Comparison of ENCODE assay signal across 36 cellular contexts in genomic region chr11:24489477-24489876, GRCh38. TPM values are rescaled to one million over a fixed set of nuclear protein-coding genes. Genes with fewer than 3 reads are reported as not detected.
"Had no signal": no experiment of that assay in that cellular context is flagged by ENCODE, and none has a peak within 500 bp of the region (broad histone marks: within the 10 kb centered on the region; RNA-seq: fewer than 3 reads in every experiment).

No MANE protein-coding gene starts in this region.

- H3K27ac ChIP-seq: KMS-11 had no signal

- DNase-seq: Karpas-422, Kasumi-1, MG63, MM.1S, MV-4-11, NCI-H1048, NCI-H1092, NCI-H1092 treated with DMSO at 0.1 percent for 48 hours, NCI-H1105, NCI-H1105 treated with DMSO at 0.1 percent for 48 hours, NCI-H1417, NCI-H1417 treated with DMSO at 0.1 percent for 48 hours, NCI-H1436, NCI-H1436 treated with DMSO at 0.1 percent for 48 hours, NCI-H146, NCI-H1694, NCI-H1694 treated with DMSO at 0.1 percent for 48 hours, NCI-H187, NCI-H187 treated with DMSO at 0.1 percent for 48 hours, NCI-H1930, NCI-H2029, NCI-H2081, NCI-H2081 treated with DMSO at 0.1 percent for 48 hours, NCI-H2107, NCI-H2171, NCI-H2171 treated with DMSO at 0.1 percent for 48 hours, NCI-H2227 treated with DMSO at 0.1 percent for 48 hours, NCI-H226, NCI-H345, NCI-H446, NCI-H446 treated with DMSO at 0.1 percent for 48 hours, NCI-H510A, NCI-H510A treated with DMSO at 0.1 percent for 48 hours had no signal

- H3K9me3 ChIP-seq: MG63 had no signal

- H3K4me2 ChIP-seq: KMS-11 had no signal

- H3K9ac ChIP-seq: KMS-11 had no signal

- H3K4me3 ChIP-seq: MG63 had no signal

- H3K27me3 ChIP-seq: MG63 had no signal

- H3K36me3 ChIP-seq: MG63 had no signal

RNA-seq across cellular contexts. Expression of gene LUZP2, which starts 7.4 kb away (rescaled TPM):
- total RNA-seq: LHCN-M2, MCF 10A had no signal
